Comparison of ENCODE assay signal across 1 cellular context in the genomic region with DNA sequence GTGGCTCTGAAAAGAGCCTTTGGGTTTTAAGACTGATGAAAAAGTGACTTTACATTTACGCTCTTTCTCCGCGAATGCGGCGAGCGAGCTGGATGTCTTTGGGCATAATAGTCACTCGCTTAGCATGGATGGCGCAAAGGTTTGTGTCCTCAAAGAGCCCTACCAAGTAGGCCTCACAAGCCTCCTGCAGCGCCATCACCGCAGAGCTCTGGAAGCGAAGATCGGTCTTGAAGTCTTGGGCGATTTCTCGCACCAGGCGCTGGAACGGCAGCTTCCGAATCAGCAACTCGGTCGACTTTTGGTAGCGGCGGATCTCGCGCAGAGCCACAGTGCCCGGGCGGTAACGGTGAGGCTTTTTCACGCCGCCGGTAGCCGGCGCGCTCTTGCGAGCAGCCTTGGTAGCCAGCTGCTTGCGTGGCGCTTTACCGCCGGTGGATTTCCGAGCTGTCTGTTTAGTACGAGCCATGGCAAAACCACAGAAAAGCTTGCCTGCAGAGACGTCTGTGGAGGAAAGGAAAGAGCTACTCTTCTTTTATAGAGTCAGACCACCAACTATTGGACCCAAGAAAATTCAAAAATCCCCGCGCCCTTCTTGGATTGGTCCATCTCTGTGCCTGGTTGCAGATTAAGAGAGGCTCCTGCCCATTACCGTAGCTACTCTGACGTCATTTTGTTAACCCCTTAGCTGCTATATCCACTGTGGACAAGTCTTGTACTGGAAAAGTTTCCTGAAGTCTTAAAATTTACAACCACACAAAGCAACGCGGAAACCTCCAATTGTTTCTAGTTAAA.
TF ChIP-seq lines count a peak whose summit lies in the region.

No MANE protein-coding gene starts in this region.

TF ChIP-seq in HepG2, 621 proteins besides CTCF, POLR2A, EP300 and RAD21 (continued from another document and continues in another):
- TF ChIP-seq ZNF562 (CRISPR knock-in tag; IDR thresholded peaks at IDR 0.05; ENCODE audit: borderline replicate concordance) = peak; percentile 75; the same call in 1 of the 2 replicates
- peak; percentile 99 for TF ChIP-seq SRSF4 (IDR thresholded peaks at IDR 0.05; ENCODE audit: low read depth, low read length, poor library complexity, severe bottlenecking)
- no peak for TF ChIP-seq BHLHE40 (IDR thresholded peaks at IDR 0.05; ENCODE audit: low read length)
- TF ChIP-seq, protein P1, sequence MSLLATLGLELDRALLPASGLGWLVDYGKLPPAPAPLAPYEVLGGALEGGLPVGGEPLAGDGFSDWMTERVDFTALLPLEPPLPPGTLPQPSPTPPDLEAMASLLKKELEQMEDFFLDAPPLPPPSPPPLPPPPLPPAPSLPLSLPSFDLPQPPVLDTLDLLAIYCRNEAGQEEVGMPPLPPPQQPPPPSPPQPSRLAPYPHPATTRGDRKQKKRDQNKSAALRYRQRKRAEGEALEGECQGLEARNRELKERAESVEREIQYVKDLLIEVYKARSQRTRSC (CRISPR knock-in tag; IDR thresholded peaks at IDR 0.05; ENCODE audit: low read depth) = peak; percentile 33; the same call in 1 of the 2 replicates
- TF ChIP-seq, protein P2, sequence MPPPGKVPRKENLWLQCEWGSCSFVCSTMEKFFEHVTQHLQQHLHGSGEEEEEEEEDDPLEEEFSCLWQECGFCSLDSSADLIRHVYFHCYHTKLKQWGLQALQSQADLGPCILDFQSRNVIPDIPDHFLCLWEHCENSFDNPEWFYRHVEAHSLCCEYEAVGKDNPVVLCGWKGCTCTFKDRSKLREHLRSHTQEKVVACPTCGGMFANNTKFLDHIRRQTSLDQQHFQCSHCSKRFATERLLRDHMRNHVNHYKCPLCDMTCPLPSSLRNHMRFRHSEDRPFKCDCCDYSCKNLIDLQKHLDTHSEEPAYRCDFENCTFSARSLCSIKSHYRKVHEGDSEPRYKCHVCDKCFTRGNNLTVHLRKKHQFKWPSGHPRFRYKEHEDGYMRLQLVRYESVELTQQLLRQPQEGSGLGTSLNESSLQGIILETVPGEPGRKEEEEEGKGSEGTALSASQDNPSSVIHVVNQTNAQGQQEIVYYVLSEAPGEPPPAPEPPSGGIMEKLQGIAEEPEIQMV (CRISPR knock-in tag; IDR thresholded peaks at IDR 0.05; ENCODE audit: low read depth) = peak; percentile 98
- TF ChIP-seq HNRNPH1 (optimal IDR thresholded peaks at IDR 0.05; ENCODE audit: low read depth, low read length) = no peak
- TF ChIP-seq AKAP8 (CRISPR knock-in tag; IDR thresholded peaks at IDR 0.05) = no peak
- peak; percentile 13; the same call in 1 of the 2 replicates for TF ChIP-seq HNF4A (CRISPR knock-in tag; IDR thresholded peaks at IDR 0.05)
- peak; percentile 91 for TF ChIP-seq ZNF232 (CRISPR knock-in tag; IDR thresholded peaks at IDR 0.05; ENCODE audit: borderline replicate concordance)
- peak; percentile 97 for TF ChIP-seq CREM (IDR thresholded peaks at IDR 0.05)
- TF ChIP-seq CREM (CRISPR knock-in tag; IDR thresholded peaks at IDR 0.05) = no peak
- TF ChIP-seq, protein P3, sequence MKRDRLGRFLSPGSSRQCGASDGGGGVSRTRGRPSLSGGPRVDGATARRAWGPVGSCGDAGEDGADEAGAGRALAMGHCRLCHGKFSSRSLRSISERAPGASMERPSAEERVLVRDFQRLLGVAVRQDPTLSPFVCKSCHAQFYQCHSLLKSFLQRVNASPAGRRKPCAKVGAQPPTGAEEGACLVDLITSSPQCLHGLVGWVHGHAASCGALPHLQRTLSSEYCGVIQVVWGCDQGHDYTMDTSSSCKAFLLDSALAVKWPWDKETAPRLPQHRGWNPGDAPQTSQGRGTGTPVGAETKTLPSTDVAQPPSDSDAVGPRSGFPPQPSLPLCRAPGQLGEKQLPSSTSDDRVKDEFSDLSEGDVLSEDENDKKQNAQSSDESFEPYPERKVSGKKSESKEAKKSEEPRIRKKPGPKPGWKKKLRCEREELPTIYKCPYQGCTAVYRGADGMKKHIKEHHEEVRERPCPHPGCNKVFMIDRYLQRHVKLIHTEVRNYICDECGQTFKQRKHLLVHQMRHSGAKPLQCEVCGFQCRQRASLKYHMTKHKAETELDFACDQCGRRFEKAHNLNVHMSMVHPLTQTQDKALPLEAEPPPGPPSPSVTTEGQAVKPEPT (CRISPR knock-in tag; IDR thresholded peaks at IDR 0.05; ENCODE audit: low read depth) = peak; percentile 88; the same call in 1 of the 2 replicates
- peak; percentile 100 for TF ChIP-seq ZNF652 (CRISPR knock-in tag; IDR thresholded peaks at IDR 0.05; ENCODE audit: borderline replicate concordance, low read depth)
- TF ChIP-seq ZNF720 (CRISPR knock-in tag; IDR thresholded peaks at IDR 0.05) = 0 out of 2 replicates have a peak, but pooled peaks have one; percentile 29
- TF ChIP-seq CENPBD1 (CRISPR knock-in tag; IDR thresholded peaks at IDR 0.05; ENCODE audit: borderline replicate concordance, low read depth) = 0 out of 2 replicates have a peak, but pooled peaks have one; percentile 26
- TF ChIP-seq ZNF629 (CRISPR knock-in tag; conservative IDR thresholded peaks at IDR 0.05) = peak; percentile 53; the same call in 1 of the 2 replicates
- TF ChIP-seq SALL1 (CRISPR knock-in tag; IDR thresholded peaks at IDR 0.05) = peak; percentile 91
- 0 out of 2 replicates have a peak, but pooled peaks have one; percentile 12 for TF ChIP-seq ZSCAN9 (CRISPR knock-in tag; IDR thresholded peaks at IDR 0.05; ENCODE audit: borderline replicate concordance)
- no peak for TF ChIP-seq ZNF670 (CRISPR knock-in tag; IDR thresholded peaks at IDR 0.05; ENCODE audit: borderline replicate concordance)
- no peak for TF ChIP-seq ZNF546 (CRISPR knock-in tag; conservative IDR thresholded peaks at IDR 0.05)
- no peak; the same call in 1 of the 2 replicates for TF ChIP-seq SOX5 (CRISPR knock-in tag; IDR thresholded peaks at IDR 0.05; ENCODE audit: borderline replicate concordance)
- 0 out of 2 replicates have a peak, but pooled peaks have one; percentile 20 for TF ChIP-seq ZNF607 (CRISPR knock-in tag; IDR thresholded peaks at IDR 0.05; ENCODE audit: borderline replicate concordance)
- peak; percentile 84 for TF ChIP-seq DR1 (CRISPR knock-in tag; IDR thresholded peaks at IDR 0.05)
- no peak for TF ChIP-seq REXO4 (CRISPR knock-in tag; IDR thresholded peaks at IDR 0.05; ENCODE audit: borderline replicate concordance)
- TF ChIP-seq, protein P4, sequence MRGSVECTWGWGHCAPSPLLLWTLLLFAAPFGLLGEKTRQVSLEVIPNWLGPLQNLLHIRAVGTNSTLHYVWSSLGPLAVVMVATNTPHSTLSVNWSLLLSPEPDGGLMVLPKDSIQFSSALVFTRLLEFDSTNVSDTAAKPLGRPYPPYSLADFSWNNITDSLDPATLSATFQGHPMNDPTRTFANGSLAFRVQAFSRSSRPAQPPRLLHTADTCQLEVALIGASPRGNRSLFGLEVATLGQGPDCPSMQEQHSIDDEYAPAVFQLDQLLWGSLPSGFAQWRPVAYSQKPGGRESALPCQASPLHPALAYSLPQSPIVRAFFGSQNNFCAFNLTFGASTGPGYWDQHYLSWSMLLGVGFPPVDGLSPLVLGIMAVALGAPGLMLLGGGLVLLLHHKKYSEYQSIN (CRISPR knock-in tag; IDR thresholded peaks at IDR 0.05; ENCODE audit: borderline replicate concordance) = no peak; the same call in 1 of the 2 replicates
- TF ChIP-seq ARNT2 (CRISPR knock-in tag; IDR thresholded peaks at IDR 0.05; ENCODE audit: low read depth) = peak; percentile 80; the same call in 1 of the 2 replicates
- peak; percentile 86 for TF ChIP-seq ZNF574 (CRISPR knock-in tag; IDR thresholded peaks at IDR 0.05)
- TF ChIP-seq FOXA1 (IDR thresholded peaks at IDR 0.05) = no peak
- peak; percentile 17; the same call in 1 of the 2 replicates for TF ChIP-seq FOXA1 (CRISPR knock-in tag; IDR thresholded peaks at IDR 0.05)
- peak; percentile 23; the same call in 1 of the 2 replicates for TF ChIP-seq JUNB (CRISPR knock-in tag; IDR thresholded peaks at IDR 0.05; ENCODE audit: borderline replicate concordance)
- TF ChIP-seq CREB1 (IDR thresholded peaks at IDR 0.05) = peak; percentile 99
- TF ChIP-seq CREB1 (CRISPR knock-in tag; IDR thresholded peaks at IDR 0.05) = peak; percentile 97
- TF ChIP-seq, protein P5, sequence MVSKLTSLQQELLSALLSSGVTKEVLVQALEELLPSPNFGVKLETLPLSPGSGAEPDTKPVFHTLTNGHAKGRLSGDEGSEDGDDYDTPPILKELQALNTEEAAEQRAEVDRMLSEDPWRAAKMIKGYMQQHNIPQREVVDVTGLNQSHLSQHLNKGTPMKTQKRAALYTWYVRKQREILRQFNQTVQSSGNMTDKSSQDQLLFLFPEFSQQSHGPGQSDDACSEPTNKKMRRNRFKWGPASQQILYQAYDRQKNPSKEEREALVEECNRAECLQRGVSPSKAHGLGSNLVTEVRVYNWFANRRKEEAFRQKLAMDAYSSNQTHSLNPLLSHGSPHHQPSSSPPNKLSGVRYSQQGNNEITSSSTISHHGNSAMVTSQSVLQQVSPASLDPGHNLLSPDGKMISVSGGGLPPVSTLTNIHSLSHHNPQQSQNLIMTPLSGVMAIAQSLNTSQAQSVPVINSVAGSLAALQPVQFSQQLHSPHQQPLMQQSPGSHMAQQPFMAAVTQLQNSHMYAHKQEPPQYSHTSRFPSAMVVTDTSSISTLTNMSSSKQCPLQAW (CRISPR knock-in tag; IDR thresholded peaks at IDR 0.05) = no peak
- peak; percentile 79; the same call in 1 of the 2 replicates for TF ChIP-seq SNAPC4 (CRISPR knock-in tag; IDR thresholded peaks at IDR 0.05)
- peak; percentile 44; the same call in 1 of the 2 replicates for TF ChIP-seq ZNF713 (CRISPR knock-in tag; IDR thresholded peaks at IDR 0.05)
- no peak for TF ChIP-seq ZNF577 (CRISPR knock-in tag; IDR thresholded peaks at IDR 0.05; ENCODE audit: borderline replicate concordance, low read depth)
- TF ChIP-seq DNMT3B (CRISPR knock-in tag; conservative IDR thresholded peaks at IDR 0.05) = no peak; the same call in 1 of the 2 replicates
- TF ChIP-seq ZBTB3 (CRISPR knock-in tag; IDR thresholded peaks at IDR 0.05; ENCODE audit: borderline replicate concordance, low read depth) = no peak; the same call in 1 of the 2 replicates
- TF ChIP-seq ZMAT3 (CRISPR knock-in tag; conservative IDR thresholded peaks at IDR 0.05) = 0 out of 2 replicates have a peak, but pooled peaks have one; percentile 39
- TF ChIP-seq FOSL2 (CRISPR knock-in tag; IDR thresholded peaks at IDR 0.05) = peak; percentile 54
- TF ChIP-seq, protein P6, sequence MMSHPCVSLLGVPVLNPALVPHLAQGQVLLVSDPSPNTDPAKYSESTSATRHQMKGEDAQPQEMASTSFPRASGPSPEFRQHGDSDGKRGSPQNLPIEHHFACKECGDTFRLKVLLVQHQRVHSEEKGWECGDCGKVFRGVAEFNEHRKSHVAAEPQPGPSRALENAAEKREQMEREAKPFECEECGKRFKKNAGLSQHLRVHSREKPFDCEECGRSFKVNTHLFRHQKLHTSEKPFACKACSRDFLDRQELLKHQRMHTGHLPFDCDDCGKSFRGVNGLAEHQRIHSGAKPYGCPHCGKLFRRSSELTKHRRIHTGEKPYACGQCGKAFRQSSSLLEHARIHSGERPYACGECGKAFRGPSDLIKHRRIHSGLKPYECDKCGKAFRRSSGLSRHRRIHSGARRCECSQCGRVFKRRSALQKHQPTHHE (CRISPR knock-in tag; IDR thresholded peaks at IDR 0.05; ENCODE audit: borderline replicate concordance) = peak; percentile 80; the same call in 1 of the 2 replicates
- TF ChIP-seq ZKSCAN5 (CRISPR knock-in tag; IDR thresholded peaks at IDR 0.05) = no peak
